Comparison of ENCODE assay signal across 16 cellular contexts in genomic region chr1:210236386-210236839, GRCh38. TPM values are rescaled to one million over a fixed set of nuclear protein-coding genes. Genes with fewer than 3 reads are reported as not detected.
DNase-seq lines count a peak whose midpoint lies in the region; FAIRE-seq and TF ChIP-seq lines count a peak whose summit lies in the region.
"Had no signal": no experiment of that assay in that cellular context is flagged by ENCODE, and none has a peak within 500 bp of the region (broad histone marks: within the 10 kb centered on the region; RNA-seq: fewer than 3 reads in every experiment).

No MANE protein-coding gene starts in this region.

- no peaks in the 10 kb centered on the region for H3K36me3 ChIP-seq in ascending aorta
- H3K36me3 ChIP-seq in tibial artery, result no peaks in the 10 kb centered on the region

- H3K27me3 ChIP-seq in ascending aorta (no peaks in the 10 kb centered on the region), tibial artery (no peaks in the 10 kb centered on the region)

- H3K27ac ChIP-seq in ascending aorta (peak overlapping the region; percentile 80 to 91), tibial artery (peak overlapping the region; percentile 81 to 93)

- no peaks in the 10 kb centered on the region for H3K9me3 Mint-ChIP-seq in nephron
- H3K9me3 Mint-ChIP-seq: stimulated activated memory B cell treated with anti-CD40 and anti-IgM and Interleukin-4, amounts not matched to agents 10 μg/mL and 1 μg/mL and 100 μg/mL, for 72 hours had no signal

- peak overlapping the region; percentile 91 to 98 (median 91) for H3K27ac Mint-ChIP-seq in nephron
- H3K27ac Mint-ChIP-seq: stimulated activated memory B cell treated with anti-CD40 and anti-IgM and Interleukin-4, amounts not matched to agents 10 μg/mL and 1 μg/mL and 100 μg/mL, for 72 hours had no signal

- H3K4me1 ChIP-seq in ascending aorta, result peaks cover 7 to 61% of the 10 kb centered on the region in 2 donors
- peaks cover 0 to 80% (median 71%) of the 10 kb centered on the region in 4 donors for H3K4me1 ChIP-seq in tibial artery

- no peaks in the 10 kb centered on the region for H3K9me3 ChIP-seq in ascending aorta
- H3K9me3 ChIP-seq in tibial artery, result no peaks in the 10 kb centered on the region

- H3K4me3 Mint-ChIP-seq in nephron, result peak overlapping the region; percentile 23 to 83 (median 71)
- H3K4me3 Mint-ChIP-seq: stimulated activated memory B cell treated with anti-CD40 and anti-IgM and Interleukin-4, amounts not matched to agents 10 μg/mL and 1 μg/mL and 100 μg/mL, for 72 hours had no signal

- H3K27me3 Mint-ChIP-seq in nephron (ENCODE audit: low read depth), result peaks cover 39% of the 10 kb centered on the region

- no peak for FAIRE-seq in GM19239 (lab: Jason Lieb, UNC)

- H3K36me3 Mint-ChIP-seq in nephron (ENCODE audit: low read depth), result peaks cover 9% of the 10 kb centered on the region
- H3K36me3 Mint-ChIP-seq: stimulated activated memory B cell treated with anti-CD40 and anti-IgM and Interleukin-4, amounts not matched to agents 10 μg/mL and 1 μg/mL and 100 μg/mL, for 72 hours had no signal

- TF ChIP-seq CTCF in ascending aorta (IDR thresholded peaks at IDR 0.05), result no peak
- no peak for TF ChIP-seq CTCF in fibroblast of mammary gland (conservative IDR thresholded peaks at IDR 0.05; ENCODE audit: control insufficient read depth, insufficient read depth, low read depth, low read length)
- no peak for TF ChIP-seq CTCF in nephron (IDR thresholded peaks at IDR 0.05; ENCODE audit: unreplicated experiment in 3 of 3)
- TF ChIP-seq CTCF in tibial artery (IDR thresholded peaks at IDR 0.05), result no peak

- DNase-seq in ascending aorta (ENCODE audit: low spot score in 2 of 2) (no peak), fibroblast of mammary gland (ENCODE audit: low read depth) (peak; percentile 68), tibial artery (no peak), GM19239 (ENCODE audit: insufficient read length, low spot score) (no peak), HuH-7 (ENCODE audit: low spot score) (no peak), NOMO-1 treated with dmso at 0.1 percent for 144 hours (lab: John Stamatoyannopoulos, UW; ENCODE audit: unreplicated experiment) (no peak), NOMO-1 treated with DMSO at 0.1 percent for 48 hours (lab: John Stamatoyannopoulos, UW; ENCODE audit: unreplicated experiment) (no peak)
- DNase-seq: activated CD4-positive, alpha-beta T cell treated with anti-CD3 and anti-CD28 coated beads, Interleukin-2, amount 50 U/mL, for 1 hour; GF-D8; Kasumi-1; NCI-H2171 treated with DMSO at 0.1 percent for 48 hours; PC-3; stimulated activated CD4-positive, alpha-beta T cell treated with anti-CD3 and anti-CD28 coated beads, Interleukin-2, amount 100 ng/mL, for 48 hours had no signal

- peaks cover 68% of the 10 kb centered on the region for H3K4me1 Mint-ChIP-seq in nephron

- H3K4me3 ChIP-seq in ascending aorta (peak overlapping the region in 1 of 2 donors; percentile 29), fibroblast of mammary gland (ENCODE audit: control insufficient read depth, low read depth, low read length) (no peak overlapping the region), tibial artery (no peak overlapping the region)

- intact Hi-C loops in ascending aorta (cut with DNase I), result loop anchor here (5.0 to 10.0 kb wide), 2 partner anchors 166 to 1018 kb away; partner anchors contain the start of gene RCOR3
- intact Hi-C loops in tibial artery (cut with DNase I; ENCODE audit: low total_unique reads), result loop anchor here (2.0 kb wide), 1 partner anchor 56 kb away; no protein-coding TSS in a partner anchor

RNA-seq across cellular contexts. Expression of gene SERTAD4, which starts 3.8 kb away (rescaled TPM):
- total RNA-seq in ascending aorta, result 4.0 TPM
- total RNA-seq: T-helper 1 cell treated with Interleukin-12 subunit alpha and Interleukin-12 subunit beta and Interleukin-4 antibody, amounts not matched to agents 30 ng/mL and 1 ng/mL, for 36 hours had no signal
